ENCODE assay signal across 14 cellular contexts in the genomic region with DNA sequence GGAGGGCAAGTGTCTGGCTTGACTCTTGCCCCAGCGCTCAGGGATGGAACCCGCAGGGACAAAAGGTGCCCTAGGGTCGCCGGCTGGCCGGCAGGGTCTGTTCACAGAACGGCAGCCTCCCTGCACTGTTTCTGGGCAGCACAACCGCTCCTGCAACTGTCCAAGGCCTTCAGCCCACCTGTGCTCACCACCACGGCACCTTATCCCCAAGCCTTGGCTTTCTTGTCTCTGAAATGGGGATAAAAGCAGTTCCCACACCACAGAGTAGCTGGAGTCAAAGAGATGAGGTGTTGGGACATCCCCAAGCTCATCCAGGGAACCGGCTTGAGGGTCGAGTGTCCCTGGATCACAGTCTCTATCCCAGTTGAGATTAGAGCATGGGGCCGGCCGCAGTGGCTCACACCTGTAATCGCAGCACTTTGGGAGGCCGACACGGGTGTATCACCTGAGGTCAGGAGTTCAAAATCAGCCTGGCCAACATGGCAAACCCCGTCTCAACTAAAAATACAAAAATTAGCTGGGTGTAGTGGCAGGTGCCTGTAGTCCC. TPM values are rescaled to one million over a fixed set of nuclear protein-coding genes. Genes with fewer than 3 reads are reported as not detected.
DNase-seq lines count a peak whose midpoint lies in the region; ATAC-seq and TF ChIP-seq lines count a peak whose summit lies in the region.
"Had no signal": no experiment of that assay in that cellular context is flagged by ENCODE, and none has a peak within 500 bp of the region (broad histone marks: within the 10 kb centered on the region; RNA-seq: fewer than 3 reads in every experiment).

No MANE protein-coding gene starts in this region.

- no peak for TF ChIP-seq CTCF in CD8-positive, alpha-beta T cell (IDR thresholded peaks at IDR 0.05)
- no peak for TF ChIP-seq CTCF in RWPE1 (conservative IDR thresholded peaks at IDR 0.05; ENCODE audit: low read depth)
- no peak for TF ChIP-seq CTCF in osteoblast (IDR thresholded peaks at IDR 0.05; ENCODE audit: extremely low read depth, low read depth, low read length)
- TF ChIP-seq CTCF in OCI-LY7 (conservative IDR thresholded peaks at IDR 0.05; ENCODE audit: low read length), result no peak
- TF ChIP-seq CTCF in foreskin keratinocyte (conservative IDR thresholded peaks at IDR 0.05), result no peak

- CTCF ChIA-PET in CD8-positive, alpha-beta T cell (lab: Charles Lee), result no interaction called here
- CTCF ChIA-PET in RWPE1 (lab: Yijun Ruan, JAX), result no interaction called here
- CTCF ChIA-PET in OCI-LY7 (lab: Charles Lee; ENCODE audit: unreplicated experiment), result no interaction called here

- DNase-seq in CD8-positive, alpha-beta T cell, result no peak
- DNase-seq in RWPE1 (ENCODE audit: low spot score) (no peak), osteoblast (ENCODE audit: insufficient read length, low spot score, missing footprints) (peak; percentile 66), islet precursor cell (no peak), OCI-LY7 (ENCODE audit: low spot score) (no peak), foreskin keratinocyte (no peak)
- DNase-seq: activated CD4-positive, alpha-beta T cell treated with anti-CD3 and anti-CD28 coated beads for 4 hours; CD4-positive, CD25-positive, alpha-beta regulatory T cell; H9; NCI-H1930 had no signal

- H3K4me3 ChIP-seq in CD8-positive, alpha-beta T cell (ENCODE audit: low read depth, low read length), result no peak overlapping the region
- H3K4me3 ChIP-seq in duodenal mucosa (ENCODE audit: low read depth in 1 of 2, low read length in 2 of 2) (peak overlapping the region; percentile 27 to 68), osteoblast (ENCODE audit: insufficient read depth, low read length) (no peak overlapping the region), OCI-LY7 (ENCODE audit: low read depth, low read length, poor library complexity, severe bottlenecking) (no peak overlapping the region)
- H3K4me3 ChIP-seq: mucosa of descending colon, right atrium auricular region, SK-N-MC had no signal

- H3K4me2 ChIP-seq in osteoblast (ENCODE audit: insufficient read depth, low read length) (no peak overlapping the region), OCI-LY7 (ENCODE audit: low read length) (no peak overlapping the region)

- peaks cover 5% of the 10 kb centered on the region for H3K4me1 Mint-ChIP-seq in CD8-positive, alpha-beta T cell (ENCODE audit: low read depth)

- POLR2A ChIA-PET in CD8-positive, alpha-beta T cell (lab: Charles Lee), result no interaction called here
- POLR2A ChIA-PET in RWPE1 (lab: Yijun Ruan, JAX; ENCODE audit: low non-redundant PET), result no interaction called here
- POLR2A ChIA-PET in OCI-LY7 (lab: Charles Lee), result no interaction called here

- intact Hi-C loops in CD8-positive, alpha-beta T cell (cut with DNase I, micrococcal nuclease), result no loop called here
- intact Hi-C loops in OCI-LY7 (cut with micrococcal nuclease; ENCODE audit: unreplicated experiment), result no loop called here

- peaks cover 4% of the 10 kb centered on the region for H3K4me1 ChIP-seq in CD8-positive, alpha-beta T cell (ENCODE audit: insufficient read depth, low read length)
- peaks cover 20 to 30% of the 10 kb centered on the region in 2 donors for H3K4me1 ChIP-seq in duodenal mucosa (ENCODE audit: control insufficient read depth in 1 of 2, insufficient read depth in 2 of 2, low read length in 2 of 2)
- no peaks in the 10 kb centered on the region for H3K4me1 ChIP-seq in osteoblast (ENCODE audit: insufficient read depth, low read length)
- H3K4me1 ChIP-seq in OCI-LY7 (ENCODE audit: insufficient read depth, low read length, poor library complexity, severe bottlenecking), result no peaks in the 10 kb centered on the region
- no peaks in the 10 kb centered on the region for H3K4me1 ChIP-seq in foreskin keratinocyte

- no peaks in the 10 kb centered on the region for H3K79me2 ChIP-seq in osteoblast (ENCODE audit: insufficient read depth, low read length)
- no peaks in the 10 kb centered on the region for H3K79me2 ChIP-seq in OCI-LY7 (ENCODE audit: insufficient read depth, low read depth, low read length)

- H3K27ac Mint-ChIP-seq in CD8-positive, alpha-beta T cell, result no peak overlapping the region
- H3K27ac Mint-ChIP-seq: H9 had no signal

- no peak overlapping the region for H3K27ac ChIP-seq in CD8-positive, alpha-beta T cell (ENCODE audit: low read depth, low read length)
- H3K27ac ChIP-seq in RWPE1, result peak overlapping the region; percentile 38
- peak overlapping the region; percentile 65 for H3K27ac ChIP-seq in duodenal mucosa (ENCODE audit: low read depth, low read length)
- H3K27ac ChIP-seq in osteoblast (ENCODE audit: low read depth, low read length), result no peak overlapping the region
- no peak overlapping the region for H3K27ac ChIP-seq in OCI-LY7 (ENCODE audit: low read depth, low read length, poor library complexity, severe bottlenecking)
- H3K27ac ChIP-seq in foreskin keratinocyte, result no peak overlapping the region
- H3K27ac ChIP-seq: right atrium auricular region, SK-N-MC had no signal

- peak overlapping the region; percentile 61 for H3K4me3 Mint-ChIP-seq in CD8-positive, alpha-beta T cell

- no peaks in the 10 kb centered on the region for H4K20me1 ChIP-seq in osteoblast (ENCODE audit: insufficient read depth, low read length)
- H4K20me1 ChIP-seq in OCI-LY7 (ENCODE audit: insufficient read depth, low read length), result no peaks in the 10 kb centered on the region

- ATAC-seq in CD8-positive, alpha-beta T cell, result no peak
- ATAC-seq in foreskin keratinocyte, result no peak

- peak overlapping the region; percentile 38 to 76 for H3K9ac ChIP-seq in duodenal mucosa (ENCODE audit: low read depth in 1 of 2, low read length in 2 of 2)

- no peaks in the 10 kb centered on the region for H3K36me3 ChIP-seq in CD8-positive, alpha-beta T cell (ENCODE audit: insufficient read depth, low read length)
- H3K36me3 ChIP-seq in duodenal mucosa (ENCODE audit: control insufficient read depth in 1 of 2, insufficient read depth in 2 of 2, low read length in 2 of 2), result peaks cover 0 to 11% of the 10 kb centered on the region in 2 donors
- H3K36me3 ChIP-seq in osteoblast (ENCODE audit: insufficient read depth, low read length), result no peaks in the 10 kb centered on the region
- H3K36me3 ChIP-seq in OCI-LY7 (ENCODE audit: insufficient read depth, low read length), result no peaks in the 10 kb centered on the region
- H3K36me3 ChIP-seq: right atrium auricular region had no signal

- H3K27me3 ChIP-seq in CD8-positive, alpha-beta T cell (ENCODE audit: insufficient read depth, low read length), result peaks cover 11% of the 10 kb centered on the region
- H3K27me3 ChIP-seq in duodenal mucosa (ENCODE audit: control insufficient read depth in 1 of 2, insufficient read depth in 2 of 2, low read length in 2 of 2) (no peaks in the 10 kb centered on the region), osteoblast (ENCODE audit: insufficient read depth, low read length) (peaks cover 6% of the 10 kb centered on the region), foreskin keratinocyte (peaks cover 24% of the 10 kb centered on the region)

- H3K9me2 ChIP-seq in OCI-LY7 (ENCODE audit: insufficient read depth, low read length), result no peaks in the 10 kb centered on the region

- H2AFZ ChIP-seq in osteoblast (ENCODE audit: low read length) (no peak overlapping the region), OCI-LY7 (ENCODE audit: low read length) (no peak overlapping the region)

- BruUV-seq in OCI-LY7 (replicated peaks; lab: Mats Ljungman, UMichigan), result no TSS peak

- no peaks in the 10 kb centered on the region for H3K9me3 Mint-ChIP-seq in CD8-positive, alpha-beta T cell
- H3K9me3 Mint-ChIP-seq: CD4-positive, CD25-positive, alpha-beta regulatory T cell; H9 had no signal

- H3K27me3 Mint-ChIP-seq in CD8-positive, alpha-beta T cell (ENCODE audit: low read depth), result peaks cover 19% of the 10 kb centered on the region

- no peaks in the 10 kb centered on the region for H3K36me3 Mint-ChIP-seq in CD8-positive, alpha-beta T cell
- H3K36me3 Mint-ChIP-seq: CD4-positive, CD25-positive, alpha-beta regulatory T cell had no signal

- H3K9me3 ChIP-seq in CD8-positive, alpha-beta T cell (ENCODE audit: low read length), result no peaks in the 10 kb centered on the region
- H3K9me3 ChIP-seq in duodenal mucosa (ENCODE audit: control insufficient read depth in 1 of 2, low read length in 2 of 2) (no peaks in the 10 kb centered on the region), osteoblast (ENCODE audit: low read depth, low read length) (no peaks in the 10 kb centered on the region), OCI-LY7 (ENCODE audit: low read length) (no peaks in the 10 kb centered on the region)
- H3K9me3 ChIP-seq: mucosa of descending colon, right atrium auricular region had no signal

RNA-seq across cellular contexts. Expression of gene SNORC, which starts 4.7 kb away (rescaled TPM):
- under 1 TPM; 0.16 to 0.44 TPM for total RNA-seq in CD8-positive, alpha-beta T cell
- total RNA-seq in osteoblast (0.72 and 0.88 TPM in 2 replicates), OCI-LY7 (2022) (0.59 and 1.4 TPM in 2 replicates), foreskin keratinocyte (0.18 and 0.65 TPM in 2 replicates)
- total RNA-seq in OCI-LY7 (2014; rRNA removed; shearing (Covaris generic)), result 0.13 and 0.41 TPM in 2 replicates
- polyA plus RNA-seq in foreskin keratinocyte, result 0.63 and 0.89 TPM in 2 replicates

Comparison
In these comparisons a context has a peak if more than half of its experiments do, and no peak if none do; other contexts are left out.
1. H3K27ac ChIP-seq: peak in RWPE1 (single experiment) and duodenal mucosa (single experiment); none in CD8-positive, alpha-beta T cell (single experiment), osteoblast (single experiment), OCI-LY7 (single experiment) and foreskin keratinocyte (single experiment).
2. H3K4me3 ChIP-seq: peak in duodenal mucosa (2 of 2); none in CD8-positive, alpha-beta T cell (single experiment), osteoblast (single experiment) and OCI-LY7 (single experiment).